9 cellular contexts compared by ENCODE assay signal in genomic region chrX:46574337-46574940, GRCh38.
DNase-seq lines count a peak whose midpoint lies in the region; ATAC-seq lines count a peak whose summit lies in the region.
"Had no signal": no experiment of that assay in that cellular context is flagged by ENCODE, and none has a peak within 500 bp of the region (broad histone marks: within the 10 kb centered on the region; RNA-seq: fewer than 3 reads in every experiment).

No MANE protein-coding gene starts in this region.

- H3K27me3 ChIP-seq in duodenal mucosa (ENCODE audit: control insufficient read depth in 1 of 2, insufficient read depth in 2 of 2, low read length in 2 of 2) (no peaks in the 10 kb centered on the region), mucosa of rectum (ENCODE audit: control insufficient read depth in 2 of 2, insufficient read depth in 2 of 2, low read length in 2 of 2) (peaks cover 0 to 2% of the 10 kb centered on the region in 2 donors)
- H3K27me3 ChIP-seq: thyroid gland had no signal

- no peak overlapping the region for H3K9ac ChIP-seq in duodenal mucosa (ENCODE audit: low read depth in 1 of 2, low read length in 2 of 2)
- H3K9ac ChIP-seq in mucosa of rectum (ENCODE audit: low read depth in 1 of 2, low read length in 2 of 2), result peak overlapping the region in 1 of 2 donors; percentile 61

- ATAC-seq in GM18868 (IDR thresholded peaks at IDR 0.05; ENCODE audit: unreplicated experiment), result peak; percentile 6
- peak; percentile 3 for ATAC-seq in HG03175 (IDR thresholded peaks at IDR 0.05; ENCODE audit: unreplicated experiment)
- no peak for ATAC-seq in HG02623 (IDR thresholded peaks at IDR 0.05; ENCODE audit: unreplicated experiment)

- no peaks in the 10 kb centered on the region for H3K9me3 ChIP-seq in duodenal mucosa (ENCODE audit: control insufficient read depth in 1 of 2, low read length in 2 of 2)
- no peaks in the 10 kb centered on the region for H3K9me3 ChIP-seq in mucosa of rectum (ENCODE audit: control insufficient read depth in 2 of 2, low read length in 2 of 2)
- H3K9me3 ChIP-seq: thyroid gland had no signal

- DNase-seq in UCSD-AML1 (lab: John Stamatoyannopoulos, UW; ENCODE audit: unreplicated experiment), result peak; percentile 65
- no peak for DNase-seq in CD1c-positive myeloid dendritic cell (ENCODE audit: extremely low spot score)
- no peak for DNase-seq in RKO (ENCODE audit: low spot score)

- H3K36me3 ChIP-seq in duodenal mucosa (ENCODE audit: control insufficient read depth in 1 of 2, insufficient read depth in 2 of 2, low read length in 2 of 2) (no peaks in the 10 kb centered on the region), mucosa of rectum (ENCODE audit: control insufficient read depth in 2 of 2, insufficient read depth in 2 of 2, low read length in 2 of 2) (no peaks in the 10 kb centered on the region)
- H3K36me3 ChIP-seq: thyroid gland had no signal

- H3K4me3 ChIP-seq in duodenal mucosa (ENCODE audit: low read depth in 1 of 2, low read length in 2 of 2) (peak overlapping the region; percentile 47 to 68), mucosa of rectum (ENCODE audit: low read length in 2 of 2) (peak overlapping the region; percentile 65 to 70)

- peaks cover 0 to 4% of the 10 kb centered on the region in 2 donors for H3K4me1 ChIP-seq in duodenal mucosa (ENCODE audit: control insufficient read depth in 1 of 2, insufficient read depth in 2 of 2, low read length in 2 of 2)
- H3K4me1 ChIP-seq in mucosa of rectum (ENCODE audit: control insufficient read depth in 2 of 2, insufficient read depth in 2 of 2, low read length in 2 of 2), result peaks cover 2 to 7% of the 10 kb centered on the region in 2 donors

- H3K27ac ChIP-seq in duodenal mucosa (ENCODE audit: low read depth, low read length) (no peak overlapping the region), mucosa of rectum (ENCODE audit: low read depth in 2 of 2, low read length in 2 of 2) (peak overlapping the region in 1 of 2 donors; percentile 67)
